In the genomic region with DNA sequence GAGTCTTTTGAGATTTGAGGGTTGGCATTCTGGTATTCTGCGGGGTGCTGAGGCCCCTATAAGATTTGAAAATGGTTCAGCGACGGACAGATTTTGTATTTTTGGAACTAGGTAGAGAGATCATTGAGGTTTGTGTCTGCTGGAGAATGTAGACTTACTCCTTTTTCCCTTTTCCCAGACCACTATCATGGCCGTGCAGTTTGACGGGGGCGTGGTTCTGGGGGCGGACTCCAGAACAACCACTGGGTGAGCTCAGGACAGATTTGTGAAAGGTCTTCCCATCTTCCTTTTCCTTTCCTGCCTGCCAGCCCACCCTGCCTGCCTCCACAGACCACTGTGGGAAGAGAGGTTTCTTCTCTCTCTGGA, we compare ENCODE assay signal across 8 cellular contexts.
A peak's percentile ranks its signal among the peaks of the same experiment; 100 is the strongest.
DNase-seq lines count a peak whose midpoint lies in the region; ATAC-seq lines count a peak whose summit lies in the region.

No MANE protein-coding gene starts in this region.

- no peaks in the 10 kb centered on the region for H3K27me3 Mint-ChIP-seq in activated naive CD8-positive, alpha-beta T cell

- peaks cover 2% of the 10 kb centered on the region for H3K36me3 Mint-ChIP-seq in activated naive CD8-positive, alpha-beta T cell

- H3K4me3 ChIP-seq in skeletal muscle cell (ENCODE audit: low read depth, low read length) = peak overlapping the region; percentile 92

- H3K4me3 Mint-ChIP-seq in activated naive CD8-positive, alpha-beta T cell = peak overlapping the region; percentile 100

- no peak for ATAC-seq in HG03097 (IDR thresholded peaks at IDR 0.05; ENCODE audit: low FRiP score, unreplicated experiment)

- H3K9me3 Mint-ChIP-seq in activated naive CD8-positive, alpha-beta T cell (ENCODE audit: low read depth) = no peaks in the 10 kb centered on the region

- DNase-seq in DMS 273 (lab: John Stamatoyannopoulos, UW; ENCODE audit: unreplicated experiment) (peak; percentile 63), DMS 273 treated with DMSO at 0.1 percent for 48 hours (lab: John Stamatoyannopoulos, UW) (no peak), NAMALWA (ENCODE audit: low spot score) (peak; percentile 39), hepatic stellate cell (ENCODE audit: low spot score) (peak; percentile 78), skeletal muscle cell (ENCODE audit: low read depth) (no peak), HPDE6-E6E7 (ENCODE audit: extremely low spot score) (no peak)

- peaks cover 12% of the 10 kb centered on the region for H3K4me1 Mint-ChIP-seq in activated naive CD8-positive, alpha-beta T cell (ENCODE audit: low read depth)

- peak overlapping the region; percentile 100 for H3K27ac Mint-ChIP-seq in activated naive CD8-positive, alpha-beta T cell

Comparison
In these comparisons a context has a peak if more than half of its experiments do, and no peak if none do; other contexts are left out.
1. DNase-seq: peak in DMS 273 (single experiment), NAMALWA (single experiment) and hepatic stellate cell (single experiment); none in DMS 273 treated with DMSO at 0.1 percent for 48 hours (single experiment), skeletal muscle cell (single experiment) and HPDE6-E6E7 (single experiment).